ENCODE assay signal across 2 cellular contexts in the genomic region with DNA sequence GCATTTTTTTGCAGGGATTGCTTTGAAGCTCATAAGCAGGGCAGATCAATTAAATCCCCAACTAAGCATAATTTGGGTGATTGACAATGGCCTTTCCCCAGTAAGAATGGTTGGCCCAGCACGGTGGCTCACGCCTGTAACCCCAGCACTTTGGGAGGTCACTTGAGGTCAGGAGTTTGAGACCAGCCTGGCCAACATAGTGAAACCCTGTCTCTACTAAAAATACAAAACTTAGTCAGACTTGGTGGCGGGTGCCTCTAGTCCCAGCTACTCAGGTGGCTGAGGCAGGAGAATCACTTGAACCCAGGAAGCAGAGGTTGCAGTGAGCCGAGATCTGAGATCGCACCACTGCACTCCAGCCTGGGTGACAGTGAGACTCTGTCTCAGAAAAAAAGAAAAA. TPM values are rescaled to one million over a fixed set of nuclear protein-coding genes. Genes with fewer than 3 reads are reported as not detected.
"Had no signal": no experiment of that assay in that cellular context is flagged by ENCODE, and none has a peak within 500 bp of the region (broad histone marks: within the 10 kb centered on the region; RNA-seq: fewer than 3 reads in every experiment).

No MANE protein-coding gene starts in this region.

RNA-seq across cellular contexts. Expression of gene IL1RAPL1, which starts 58.9 kb away (rescaled TPM):
- total RNA-seq: MCF 10A, NCI-H460 had no signal
